8 cellular contexts compared by ENCODE assay signal in genomic region chr6:134938896-134939295, GRCh38. TPM values are rescaled to one million over a fixed set of nuclear protein-coding genes. Genes with fewer than 3 reads are reported as not detected.
DNase-seq lines count a peak whose midpoint lies in the region; ATAC-seq lines count a peak whose summit lies in the region.

No MANE protein-coding gene starts in this region.

- H3K79me1 ChIP-seq in mesenchymal stem cell (replicated peaks; ENCODE audit: low read length, poor library complexity, severe bottlenecking) = no peaks in the 10 kb centered on the region

- no peak overlapping the region for H3K23ac ChIP-seq in mesenchymal stem cell (ENCODE audit: low read length in 2 of 2)

- no peak overlapping the region for H2AK5ac ChIP-seq in mesenchymal stem cell (ENCODE audit: low read length, severe bottlenecking)

- ATAC-seq in GM21423 (IDR thresholded peaks at IDR 0.05; ENCODE audit: unreplicated experiment) = no peak

- H3K4ac ChIP-seq in mesenchymal stem cell (ENCODE audit: low read depth in 1 of 2, low read length in 2 of 2) = no peak overlapping the region

- H2AFZ ChIP-seq in mesenchymal stem cell (ENCODE audit: low read depth, low read length) = no peak overlapping the region

- H3K9ac ChIP-seq in mesenchymal stem cell (ENCODE audit: low read length) = no peak overlapping the region

- DNase-seq in activated naive CD4-positive, alpha-beta T cell treated with Interleukin-2 at 50 U/mL for 16 hours = peak; percentile 74
- no peak for DNase-seq in activated naive CD4-positive, alpha-beta T cell (lab: John Stamatoyannopoulos, UW)
- peak; percentile 60 to 73 for DNase-seq in activated CD4-positive, alpha-beta T cell treated with anti-CD3 and anti-CD28 coated beads, Interleukin-2, amount 50 U/mL, for 4 hours
- peak; percentile 8 for DNase-seq in mesenchymal stem cell
- DNase-seq in 8988T = no peak
- no peak for DNase-seq in GDM1 (lab: John Stamatoyannopoulos, UW)
- no peak for DNase-seq in NCI-H2029 treated with DMSO at 0.1 percent for 48 hours (lab: John Stamatoyannopoulos, UW)

- no peak overlapping the region for H2BK15ac ChIP-seq in mesenchymal stem cell (ENCODE audit: low read depth, poor library complexity, severe bottlenecking)

- no peak overlapping the region for H2BK5ac ChIP-seq in mesenchymal stem cell (ENCODE audit: low read depth, low read length, poor library complexity, severe bottlenecking)

- H3K4me2 ChIP-seq in mesenchymal stem cell (ENCODE audit: low read length, poor library complexity, severe bottlenecking) = no peak overlapping the region

- H3K4me1 ChIP-seq in mesenchymal stem cell (ENCODE audit: control insufficient read depth, insufficient read depth, low read depth, low read length) = peaks cover 18% of the 10 kb centered on the region

- H2BK120ac ChIP-seq in mesenchymal stem cell (ENCODE audit: low read depth, low read length) = no peak overlapping the region

- H3K9me3 ChIP-seq in mesenchymal stem cell (ENCODE audit: control insufficient read depth, low read length) = no peaks in the 10 kb centered on the region

- H3K36me3 ChIP-seq in mesenchymal stem cell (ENCODE audit: control insufficient read depth in 1 of 2, insufficient read depth in 2 of 2, low read depth in 1 of 2, low read length in 2 of 2) = no peaks in the 10 kb centered on the region

- no peak overlapping the region for H2BK12ac ChIP-seq in mesenchymal stem cell (ENCODE audit: low read length in 2 of 2)

- no peak overlapping the region for H3K18ac ChIP-seq in mesenchymal stem cell (ENCODE audit: low read depth in 1 of 2, low read length in 2 of 2)

- no peak overlapping the region for H3K4me3 ChIP-seq in mesenchymal stem cell (ENCODE audit: insufficient read depth in 1 of 2, low read depth in 1 of 2, low read length in 2 of 2)

- H3K27me3 ChIP-seq in mesenchymal stem cell (ENCODE audit: control insufficient read depth in 1 of 2, insufficient read depth in 1 of 2, low read length in 2 of 2) = no peaks in the 10 kb centered on the region

- no peak overlapping the region for H3K27ac ChIP-seq in mesenchymal stem cell (ENCODE audit: low read length, poor library complexity, severe bottlenecking)

- WGBS in mesenchymal stem cell = 80% methylated on average over 4 of the region's 5 CpGs

- H4K91ac ChIP-seq in mesenchymal stem cell (ENCODE audit: low read length) = no peak overlapping the region

- no peak overlapping the region for H4K8ac ChIP-seq in mesenchymal stem cell (ENCODE audit: low read length)

- H3K14ac ChIP-seq in mesenchymal stem cell (ENCODE audit: low read length in 2 of 2) = no peak overlapping the region

RNA-seq across cellular contexts. Expression of gene ALDH8A1, which starts 11.0 kb away (rescaled TPM):
- polyA plus RNA-seq in mesenchymal stem cell (2013, experiment 1 of 2) = 0.07 TPM
- polyA plus RNA-seq in mesenchymal stem cell (2013, experiment 2 of 2) = 0.10 TPM

Comparison
In these comparisons a context has a peak if more than half of its experiments do, and no peak if none do; other contexts are left out.
1. DNase-seq: peak in activated naive CD4-positive, alpha-beta T cell treated with Interleukin-2 at 50 U/mL for 16 hours (single experiment), activated CD4-positive, alpha-beta T cell treated with anti-CD3 and anti-CD28 coated beads, Interleukin-2, amount 50 U/mL, for 4 hours (2 of 2) and mesenchymal stem cell (single experiment); none in activated naive CD4-positive, alpha-beta T cell (0 of 4), 8988T (single experiment), GDM1 (single experiment) and NCI-H2029 treated with DMSO at 0.1 percent for 48 hours (single experiment).